24 cellular contexts compared by ENCODE assay signal in genomic region chr10:61952028-61952638, GRCh38. TPM values are rescaled to one million over a fixed set of nuclear protein-coding genes. Genes with fewer than 3 reads are reported as not detected.
DNase-seq lines count a peak whose midpoint lies in the region; ATAC-seq and TF ChIP-seq lines count a peak whose summit lies in the region.
"Had no signal": no experiment of that assay in that cellular context is flagged by ENCODE, and none has a peak within 500 bp of the region (broad histone marks: within the 10 kb centered on the region; RNA-seq: fewer than 3 reads in every experiment).

No MANE protein-coding gene starts in this region.

- TF ChIP-seq EP300 in upper lobe of left lung (IDR thresholded peaks at IDR 0.05), result no peak

- POLR2A ChIA-PET in HEK293 (lab: Yijun Ruan, JAX), result interaction anchor here (0.8 kb wide), 1 partner anchor 49 kb away, joined by 3 read pairs; no protein-coding TSS in a partner anchor

- no peaks in the 10 kb centered on the region for H3K27me3 Mint-ChIP-seq in activated T-cell treated with anti-CD3 and anti-CD28 coated beads, Interleukin-2, amount 50 U/mL, for 24 hours
- H3K27me3 Mint-ChIP-seq in brain (no peaks in the 10 kb centered on the region), progenitor cell of endocrine pancreas (peaks cover 42% of the 10 kb centered on the region)
- H3K27me3 Mint-ChIP-seq: activated CD8-positive, alpha-beta memory T cell treated with anti-CD3 and anti-CD28 coated beads, Interleukin-2, amount 10 ng/mL, durations not matched to agents 7 days and 5 days; activated T-helper 17 cell treated with anti-CD3 and anti-CD28 coated beads, Interleukin-2, amount 50 U/mL, for 72 hours; naive thymus-derived CD4-positive, alpha-beta T cell had no signal

- peak overlapping the region; percentile 26 for H3K27ac Mint-ChIP-seq in activated T-cell treated with anti-CD3 and anti-CD28 coated beads, Interleukin-2, amount 50 U/mL, for 24 hours
- peak overlapping the region in 3 of 5 experiments; percentile 4 to 30 (median 5) for H3K27ac Mint-ChIP-seq in brain
- H3K27ac Mint-ChIP-seq in progenitor cell of endocrine pancreas, result peak overlapping the region; percentile 62
- H3K27ac Mint-ChIP-seq: activated CD8-positive, alpha-beta memory T cell treated with anti-CD3 and anti-CD28 coated beads, Interleukin-2, amount 10 ng/mL, durations not matched to agents 7 days and 5 days; T-helper 1 cell treated with Interleukin-12 subunit alpha and Interleukin-12 subunit beta and Interleukin-4 antibody, amounts not matched to agents 30 μg/mL and 1 μg/mL, for 36 hours had no signal

- H3K27me3 ChIP-seq in upper lobe of left lung, result no peaks in the 10 kb centered on the region
- H3K27me3 ChIP-seq: dorsolateral prefrontal cortex, MG63, tibial nerve had no signal

- no peak overlapping the region for H3K27ac ChIP-seq in HEK293 (ENCODE audit: extremely low read depth, low read depth, low read length)
- H3K27ac ChIP-seq in upper lobe of left lung, result peak overlapping the region in 1 of 4 donors; percentile 14
- H3K27ac ChIP-seq: dorsolateral prefrontal cortex, skin epidermis, tibial nerve had no signal

- CTCF ChIA-PET in HEK293 (lab: Yijun Ruan, JAX), result no interaction called here

- no peak overlapping the region for H3K4me3 Mint-ChIP-seq in activated T-cell treated with anti-CD3 and anti-CD28 coated beads, Interleukin-2, amount 50 U/mL, for 24 hours
- H3K4me3 Mint-ChIP-seq in brain (no peak overlapping the region), progenitor cell of endocrine pancreas (ENCODE audit: low read depth) (peak overlapping the region; percentile 22)
- H3K4me3 Mint-ChIP-seq: activated CD8-positive, alpha-beta memory T cell treated with anti-CD3 and anti-CD28 coated beads, Interleukin-2, amount 10 ng/mL, durations not matched to agents 7 days and 5 days; activated T-helper 17 cell treated with anti-CD3 and anti-CD28 coated beads, Interleukin-2, amount 50 U/mL, for 72 hours; H9; naive thymus-derived CD4-positive, alpha-beta T cell; T-helper 1 cell treated with Interleukin-12 subunit alpha and Interleukin-12 subunit beta and Interleukin-4 antibody, amounts not matched to agents 30 μg/mL and 1 μg/mL, for 36 hours had no signal

- H3K9me3 ChIP-seq in HEK293 (ENCODE audit: control insufficient read depth, insufficient read depth, low read depth, low read length), result no peaks in the 10 kb centered on the region
- H3K9me3 ChIP-seq in upper lobe of left lung, result no peaks in the 10 kb centered on the region
- H3K9me3 ChIP-seq: MG63, tibial nerve had no signal

- DNase-seq in activated T-cell treated with anti-CD3 and anti-CD28 coated beads, Interleukin-2, amount 50 U/mL, for 24 hours, result no peak
- no peak for DNase-seq in activated T-cell treated with anti-CD3 and anti-CD28 coated beads for 4 hours
- no peak for DNase-seq in progenitor cell of endocrine pancreas (ENCODE audit: low spot score, unreplicated experiment)
- DNase-seq in upper lobe of left lung, result no peak
- no peak for DNase-seq in amygdala (lab: John Stamatoyannopoulos, UW)
- DNase-seq: activated CD8-positive, alpha-beta memory T cell treated with anti-CD3 and anti-CD28 coated beads, Interleukin-2, amount 10 ng/mL, durations not matched to agents 7 days and 5 days; DMS53; dorsolateral prefrontal cortex; H9; KBM-7; left cardiac atrium; MG63; naive thymus-derived CD4-positive, alpha-beta T cell; NCI-H2029 treated with DMSO at 0.1 percent for 48 hours; NCI-H446 treated with DMSO at 0.1 percent for 48 hours; NCI-H82; stimulated activated CD4-positive, alpha-beta T cell treated with anti-CD3 and anti-CD28 coated beads, Interleukin-1b, Interleukin-23, amount 100 ng/mL, for 48 hours had no signal

- peaks cover 13% of the 10 kb centered on the region for H3K4me1 ChIP-seq in HEK293 (ENCODE audit: control insufficient read depth, insufficient read depth, low read length)
- H3K4me1 ChIP-seq in upper lobe of left lung, result peaks cover 0 to 15% (median 7%) of the 10 kb centered on the region in 4 donors
- H3K4me1 ChIP-seq: tibial nerve had no signal

- TF ChIP-seq POLR2A in upper lobe of left lung (IDR thresholded peaks at IDR 0.05), result no peak

- TF ChIP-seq CTCF in HEK293 (tag by site-specific recombination; IDR thresholded peaks at IDR 0.05) (no peak), brain (conservative IDR thresholded peaks at IDR 0.05) (no peak), progenitor cell of endocrine pancreas (IDR thresholded peaks at IDR 0.05; ENCODE audit: unreplicated experiment) (no peak), upper lobe of left lung (IDR thresholded peaks at IDR 0.05) (no peak)

- H3K36me3 Mint-ChIP-seq in activated T-cell treated with anti-CD3 and anti-CD28 coated beads, Interleukin-2, amount 50 U/mL, for 24 hours (ENCODE audit: low read depth), result peaks cover 93% of the 10 kb centered on the region
- H3K36me3 Mint-ChIP-seq in brain (peaks cover 40% of the 10 kb centered on the region), progenitor cell of endocrine pancreas (ENCODE audit: insufficient read depth) (peaks cover 29% of the 10 kb centered on the region)

- H3K4me3 ChIP-seq in HEK293 (ENCODE audit: low read depth, low read length) (no peak overlapping the region), upper lobe of left lung (no peak overlapping the region)
- H3K4me3 ChIP-seq: dorsolateral prefrontal cortex, MG63, skin epidermis, tibial nerve had no signal

- H3K9me3 Mint-ChIP-seq in activated T-cell treated with anti-CD3 and anti-CD28 coated beads, Interleukin-2, amount 50 U/mL, for 24 hours, result no peaks in the 10 kb centered on the region
- H3K9me3 Mint-ChIP-seq in brain (no peaks in the 10 kb centered on the region), progenitor cell of endocrine pancreas (ENCODE audit: low read depth) (no peaks in the 10 kb centered on the region)
- H3K9me3 Mint-ChIP-seq: activated T-helper 17 cell treated with anti-CD3 and anti-CD28 coated beads, Interleukin-2, amount 50 U/mL, for 72 hours; H9; naive thymus-derived CD4-positive, alpha-beta T cell; T-helper 1 cell treated with Interleukin-12 subunit alpha and Interleukin-12 subunit beta and Interleukin-4 antibody, amounts not matched to agents 30 μg/mL and 1 μg/mL, for 36 hours had no signal

- ATAC-seq in GM18867 (IDR thresholded peaks at IDR 0.05; ENCODE audit: unreplicated experiment) (no peak), upper lobe of left lung (ENCODE audit: low FRiP score in 2 of 2) (no peak)
- ATAC-seq: activated CD8-positive, alpha-beta memory T cell treated with anti-CD3 and anti-CD28 coated beads, Interleukin-2, amount 10 ng/mL, durations not matched to agents 7 days and 5 days; activated T-helper 17 cell treated with anti-CD3 and anti-CD28 coated beads, Interleukin-2, amount 50 U/mL, for 72 hours; left cardiac atrium; naive thymus-derived CD4-positive, alpha-beta T cell had no signal

- H3K36me3 ChIP-seq in HEK293 (ENCODE audit: control insufficient read depth in 2 of 2, insufficient read depth in 1 of 2, low read length in 2 of 2) (peaks cover 4 to 12% of the 10 kb centered on the region in 2 experiments; a peak in 2 of 3 replicates), upper lobe of left lung (peaks cover 0 to 5% (median 0%) of the 10 kb centered on the region in 4 donors)

- WGBS in upper lobe of left lung, 2 donors, result 74 to 82% methylated on average over 5 of the region's 5 CpGs

- H3K4me1 Mint-ChIP-seq in activated T-cell treated with anti-CD3 and anti-CD28 coated beads, Interleukin-2, amount 50 U/mL, for 24 hours (ENCODE audit: low read depth), result peaks cover 56% of the 10 kb centered on the region
- H3K4me1 Mint-ChIP-seq in brain, result peaks cover 25% of the 10 kb centered on the region
- peaks cover 23% of the 10 kb centered on the region for H3K4me1 Mint-ChIP-seq in progenitor cell of endocrine pancreas (ENCODE audit: low read depth)
- H3K4me1 Mint-ChIP-seq: H9 had no signal

TF ChIP-seq in HEK293, 187 proteins besides CTCF, POLR2A, EP300 and RAD21:
- TF ChIP-seq ZNF670 (tag by site-specific recombination; IDR thresholded peaks at IDR 0.05; ENCODE audit: low read depth) (no peak), ZBTB8A (tag by site-specific recombination; IDR thresholded peaks at IDR 0.05) (0 out of 2 replicates have a peak, but pooled peaks have one; percentile 27), TCF7L2 (IDR thresholded peaks at IDR 0.05; ENCODE audit: borderline replicate concordance, low read depth, low read length) (peak; percentile 84)
- TF ChIP-seq, protein P1, sequence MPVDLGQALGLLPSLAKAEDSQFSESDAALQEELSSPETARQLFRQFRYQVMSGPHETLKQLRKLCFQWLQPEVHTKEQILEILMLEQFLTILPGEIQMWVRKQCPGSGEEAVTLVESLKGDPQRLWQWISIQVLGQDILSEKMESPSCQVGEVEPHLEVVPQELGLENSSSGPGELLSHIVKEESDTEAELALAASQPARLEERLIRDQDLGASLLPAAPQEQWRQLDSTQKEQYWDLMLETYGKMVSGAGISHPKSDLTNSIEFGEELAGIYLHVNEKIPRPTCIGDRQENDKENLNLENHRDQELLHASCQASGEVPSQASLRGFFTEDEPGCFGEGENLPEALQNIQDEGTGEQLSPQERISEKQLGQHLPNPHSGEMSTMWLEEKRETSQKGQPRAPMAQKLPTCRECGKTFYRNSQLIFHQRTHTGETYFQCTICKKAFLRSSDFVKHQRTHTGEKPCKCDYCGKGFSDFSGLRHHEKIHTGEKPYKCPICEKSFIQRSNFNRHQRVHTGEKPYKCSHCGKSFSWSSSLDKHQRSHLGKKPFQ (tag by site-specific recombination; IDR thresholded peaks at IDR 0.05), result no peak

RNA-seq across cellular contexts. Expression of gene ARID5B, which starts 50.6 kb away (rescaled TPM):
- 2.5 TPM for polyA plus RNA-seq in brain (ENCODE audit: insufficient read depth, low read depth, low replicate concordance)
- total RNA-seq in progenitor cell of endocrine pancreas, result 19.7 and 22.5 TPM in 2 replicates
- total RNA-seq in upper lobe of left lung, result 10 to 100 TPM; 20.2 to 51.3 (median 28.4) TPM

Comparison
In these comparisons a context has a peak if more than half of its experiments do, and no peak if none do; other contexts are left out.
1. H3K27ac Mint-ChIP-seq: peak in every context shown above with its lines; median percentile 62 in progenitor cell of endocrine pancreas; 26 in activated T-cell treated with anti-CD3 and anti-CD28 coated beads, Interleukin-2, amount 50 U/mL, for 24 hours; 5 in brain.